9 cellular contexts compared by ENCODE assay signal in the genomic region with DNA sequence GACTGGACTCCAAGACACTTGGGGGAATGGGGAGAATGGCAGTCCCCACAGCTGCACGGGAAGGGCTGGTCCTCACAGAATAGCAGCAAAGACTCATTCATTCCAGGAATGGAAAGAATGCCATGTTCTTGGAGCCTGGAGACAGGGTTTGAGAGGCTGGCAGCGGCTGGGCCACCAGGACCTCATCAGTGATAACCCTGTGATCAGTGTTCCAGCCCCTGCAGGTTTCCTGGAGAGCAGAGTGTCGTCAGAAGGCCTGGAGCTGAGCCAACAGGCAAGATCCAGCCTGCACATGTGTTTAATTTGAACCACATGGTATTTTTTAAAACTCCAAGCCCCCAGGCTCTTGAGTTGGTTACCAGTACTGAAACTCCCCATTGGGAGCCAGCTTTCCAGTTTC. TPM values are rescaled to one million over a fixed set of nuclear protein-coding genes. Genes with fewer than 3 reads are reported as not detected.
A peak's percentile ranks its signal among the peaks of the same experiment; 100 is the strongest.
DNase-seq lines count a peak whose midpoint lies in the region; ATAC-seq and TF ChIP-seq lines count a peak whose summit lies in the region.
"Had no signal": no experiment of that assay in that cellular context is flagged by ENCODE, and none has a peak within 500 bp of the region (broad histone marks: within the 10 kb centered on the region; RNA-seq: fewer than 3 reads in every experiment).

No MANE protein-coding gene starts in this region.

- H3K27ac Mint-ChIP-seq in neural progenitor cell = no peak overlapping the region
- H3K27ac Mint-ChIP-seq: activated naive CD4-positive, alpha-beta T cell treated with anti-CD3 and anti-CD28 coated beads, Interleukin-2, amount 50 U/mL, for 72 hours had no signal

- no peak overlapping the region for H2BK120ac ChIP-seq in mesenchymal stem cell (ENCODE audit: low read depth, low read length)

- peak overlapping the region in 1 of 2 experiments; percentile 74 for H3K4ac ChIP-seq in mesenchymal stem cell (ENCODE audit: low read depth in 1 of 2, low read length in 2 of 2)

- peak overlapping the region; percentile 16 for H2AK5ac ChIP-seq in mesenchymal stem cell (ENCODE audit: low read length, severe bottlenecking)

- DNase-seq in DMS 273 treated with DMSO at 0.1 percent for 48 hours (lab: John Stamatoyannopoulos, UW) (peak; percentile 40), NCI-H1694 (lab: John Stamatoyannopoulos, UW) (peak; percentile 96), body of pancreas (peak; percentile 67 to 71 (median 70)), mesenchymal stem cell (peak; percentile 56), neural progenitor cell (ENCODE audit: low spot score) (no peak), NCI-H2227 treated with DMSO at 0.1 percent for 48 hours (lab: John Stamatoyannopoulos, UW) (no peak), tibial artery (no peak)

- TF ChIP-seq CTCF in body of pancreas (IDR thresholded peaks at IDR 0.05) (no peak), neural progenitor cell (IDR thresholded peaks at IDR 0.05) (no peak), tibial artery (IDR thresholded peaks at IDR 0.05) (no peak)

- H2BK15ac ChIP-seq in mesenchymal stem cell (ENCODE audit: low read depth, poor library complexity, severe bottlenecking) = peak overlapping the region; percentile 0

- H3K14ac ChIP-seq in mesenchymal stem cell (ENCODE audit: low read length in 2 of 2) = peak overlapping the region in 1 of 2 experiments; percentile 61

- no peak overlapping the region for H2AFZ ChIP-seq in mesenchymal stem cell (ENCODE audit: low read depth, low read length)
- H2AFZ ChIP-seq in neural progenitor cell (replicated peaks) = no peak overlapping the region

- H3F3A ChIP-seq in neural progenitor cell (ENCODE audit: low read depth) = no peaks in the 10 kb centered on the region

- peak overlapping the region; percentile 49 to 85 for H3K18ac ChIP-seq in mesenchymal stem cell (ENCODE audit: low read depth in 1 of 2, low read length in 2 of 2)

- H3K4me1 ChIP-seq in body of pancreas (peaks cover 63% of the 10 kb centered on the region), mesenchymal stem cell (ENCODE audit: control insufficient read depth, insufficient read depth, low read depth, low read length) (peaks cover 35% of the 10 kb centered on the region), neural progenitor cell (no peaks in the 10 kb centered on the region), tibial artery (no peaks in the 10 kb centered on the region)

- TF ChIP-seq POLR2A in body of pancreas (IDR thresholded peaks at IDR 0.05) = peak in 2 of 3 donors; percentile 51 to 60

- no peaks in the 10 kb centered on the region for H3K79me2 ChIP-seq in neural progenitor cell (ENCODE audit: low read depth)

- H3K4me3 Mint-ChIP-seq in neural progenitor cell = no peak overlapping the region

- H4K91ac ChIP-seq in mesenchymal stem cell (ENCODE audit: low read length) = peak overlapping the region; percentile 85

- H2BK12ac ChIP-seq in mesenchymal stem cell (ENCODE audit: low read length in 2 of 2) = peak overlapping the region; percentile 44 to 89

- H3K9me3 Mint-ChIP-seq in neural progenitor cell = peaks cover 5% of the 10 kb centered on the region

- H3K36me3 Mint-ChIP-seq in neural progenitor cell = no peaks in the 10 kb centered on the region

- no peaks in the 10 kb centered on the region for H3K9me3 ChIP-seq in body of pancreas
- peaks cover 4% of the 10 kb centered on the region for H3K9me3 ChIP-seq in mesenchymal stem cell (ENCODE audit: control insufficient read depth, low read length)
- H3K9me3 ChIP-seq in neural progenitor cell (ENCODE audit: low read depth) = no peaks in the 10 kb centered on the region
- H3K9me3 ChIP-seq in tibial artery = peaks cover 0 to 5% (median 0%) of the 10 kb centered on the region in 3 donors

- no peaks in the 10 kb centered on the region for H4K20me1 ChIP-seq in neural progenitor cell (ENCODE audit: low read depth)

- peaks cover 24% of the 10 kb centered on the region for H3K79me1 ChIP-seq in mesenchymal stem cell (replicated peaks; ENCODE audit: low read length, poor library complexity, severe bottlenecking)

- H3K27ac ChIP-seq in body of pancreas = peak overlapping the region; percentile 77 to 93 (median 86)
- peak overlapping the region; percentile 99 for H3K27ac ChIP-seq in mesenchymal stem cell (ENCODE audit: low read length, poor library complexity, severe bottlenecking)
- H3K27ac ChIP-seq in neural progenitor cell = no peak overlapping the region
- H3K27ac ChIP-seq in tibial artery = no peak overlapping the region

- H4K8ac ChIP-seq in mesenchymal stem cell (ENCODE audit: low read length) = no peak overlapping the region

- peak overlapping the region; percentile 42 for H3K9ac ChIP-seq in mesenchymal stem cell (ENCODE audit: low read length)
- H3K9ac ChIP-seq in neural progenitor cell = no peak overlapping the region

- H3K27me3 Mint-ChIP-seq in neural progenitor cell (ENCODE audit: insufficient read depth, low read depth) = peaks cover 10% of the 10 kb centered on the region

- H3K36me3 ChIP-seq in body of pancreas (replicated peaks in 1 of 2; ENCODE audit: insufficient read depth in 1 of 2, low read depth in 2 of 2) (no peaks in the 10 kb centered on the region), mesenchymal stem cell (ENCODE audit: control insufficient read depth in 1 of 2, insufficient read depth in 2 of 2, low read depth in 1 of 2, low read length in 2 of 2) (peaks cover 16 to 35% of the 10 kb centered on the region in 2 experiments), neural progenitor cell (no peaks in the 10 kb centered on the region), tibial artery (no peaks in the 10 kb centered on the region)

- H3K4me2 ChIP-seq in mesenchymal stem cell (ENCODE audit: low read length, poor library complexity, severe bottlenecking) = no peak overlapping the region
- no peak overlapping the region for H3K4me2 ChIP-seq in neural progenitor cell

- no peaks in the 10 kb centered on the region for H3K27me3 ChIP-seq in body of pancreas
- no peaks in the 10 kb centered on the region for H3K27me3 ChIP-seq in mesenchymal stem cell (ENCODE audit: control insufficient read depth in 1 of 2, insufficient read depth in 1 of 2, low read length in 2 of 2)
- H3K27me3 ChIP-seq in neural progenitor cell = no peaks in the 10 kb centered on the region
- H3K27me3 ChIP-seq in tibial artery = peaks cover 0 to 14% of the 10 kb centered on the region in 2 donors

- peak; percentile 31 for ATAC-seq in body of pancreas
- no peak for ATAC-seq in HG03378 (IDR thresholded peaks at IDR 0.05; ENCODE audit: unreplicated experiment)
- ATAC-seq: activated naive CD4-positive, alpha-beta T cell treated with anti-CD3 and anti-CD28 coated beads, Interleukin-2, amount 50 U/mL, for 72 hours had no signal

- peak overlapping the region; percentile 59 for H2BK5ac ChIP-seq in mesenchymal stem cell (ENCODE audit: low read depth, low read length, poor library complexity, severe bottlenecking)

- peaks cover 2% of the 10 kb centered on the region for H3K4me1 Mint-ChIP-seq in neural progenitor cell

- 7 to 30% methylated on average over 3 of the region's 3 CpGs for WGBS in body of pancreas, 2 donors
- 34% methylated on average over 3 of the region's 3 CpGs for WGBS in mesenchymal stem cell

- no peak overlapping the region for H3K23ac ChIP-seq in mesenchymal stem cell (ENCODE audit: low read length in 2 of 2)

- intact Hi-C loops in body of pancreas (cut with DNase I) (no loop called here), tibial artery (cut with DNase I; ENCODE audit: low total_unique reads) (no loop called here)

- H3K4me3 ChIP-seq in body of pancreas = no peak overlapping the region
- H3K4me3 ChIP-seq in mesenchymal stem cell (ENCODE audit: insufficient read depth in 1 of 2, low read depth in 1 of 2, low read length in 2 of 2) = peak overlapping the region in 1 of 2 experiments; percentile 3
- H3K4me3 ChIP-seq in neural progenitor cell = no peak overlapping the region
- no peak overlapping the region for H3K4me3 ChIP-seq in tibial artery

RNA-seq across cellular contexts. Expression of gene BDKRB1, which starts 11.3 kb away (rescaled TPM):
- total RNA-seq in body of pancreas = not detected
- polyA plus RNA-seq in mesenchymal stem cell (2013, experiment 1 of 2) = 18.7 TPM
- polyA plus RNA-seq in mesenchymal stem cell (2013, experiment 2 of 2) = 18.7 TPM
- not detected in 2 replicates for total RNA-seq in neural progenitor cell (ENCODE audit: low replicate concordance)
- total RNA-seq: activated naive CD4-positive, alpha-beta T cell treated with anti-CD3 and anti-CD28 coated beads, Interleukin-2, amount 50 U/mL, for 72 hours had no signal

Comparison
In these comparisons a context has a peak if more than half of its experiments do, and no peak if none do; other contexts are left out.
1. DNase-seq: peak in DMS 273 treated with DMSO at 0.1 percent for 48 hours (single experiment), NCI-H1694 (single experiment), body of pancreas (4 of 4) and mesenchymal stem cell (single experiment); none in neural progenitor cell (single experiment), NCI-H2227 treated with DMSO at 0.1 percent for 48 hours (single experiment) and tibial artery (0 of 2).
2. H3K27ac ChIP-seq: peak in body of pancreas (4 of 4) and mesenchymal stem cell (single experiment); none in neural progenitor cell (single experiment) and tibial artery (0 of 2).